ENCODE assay signal across 1 cellular context in the genomic region with DNA sequence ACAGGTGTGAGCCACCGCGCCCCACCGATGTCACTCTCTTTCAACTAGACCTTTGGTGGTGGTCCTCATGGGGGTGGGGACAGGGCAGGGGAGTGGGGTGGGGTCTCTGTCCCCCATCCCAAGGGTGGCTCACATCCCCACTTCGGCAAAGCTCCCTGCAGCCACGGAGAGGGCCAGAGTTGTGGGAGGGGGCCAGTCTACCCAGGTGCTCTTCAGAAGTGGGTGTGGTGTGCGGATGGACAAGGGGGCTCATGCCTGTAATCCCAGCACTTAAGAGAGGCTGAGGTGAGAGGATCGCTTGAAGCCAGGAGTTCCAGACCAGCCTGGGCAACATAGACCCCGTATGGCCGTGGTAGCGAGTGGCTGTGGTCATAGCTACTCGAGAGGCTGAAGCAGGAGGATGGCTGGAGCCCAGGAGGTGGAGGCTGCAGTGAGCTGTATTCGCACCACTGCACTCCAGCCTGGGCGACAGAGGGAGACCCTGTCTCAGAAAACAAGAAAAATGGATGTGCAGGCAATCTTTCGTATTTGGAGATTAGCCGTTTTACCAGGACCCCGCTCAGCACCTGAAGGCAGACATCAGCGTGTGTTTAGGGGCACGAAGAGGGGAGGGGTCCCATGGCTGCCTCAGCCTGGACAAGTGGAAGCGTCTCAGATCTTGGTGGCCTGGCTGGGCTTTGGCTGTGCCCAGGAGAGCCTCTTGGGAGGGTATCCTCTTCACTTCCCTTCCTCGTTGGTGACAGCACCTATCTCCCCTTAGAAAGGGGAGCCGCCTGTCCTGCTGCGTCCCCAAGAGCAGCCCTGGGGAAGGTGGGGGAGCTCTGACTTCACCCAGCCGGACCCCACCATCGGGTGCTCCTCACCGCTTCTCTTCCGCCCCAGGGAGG.
A peak's percentile ranks its signal among the peaks of the same experiment; 100 is the strongest.
TF ChIP-seq lines count a peak whose summit lies in the region.

No MANE protein-coding gene starts in this region.

TF ChIP-seq in H1, 55 proteins besides CTCF, POLR2A, EP300 and RAD21:
- TF ChIP-seq NRF1 (IDR thresholded peaks at IDR 0.05; ENCODE audit: low read depth, low read length) (no peak), GABPA (IDR thresholded peaks at IDR 0.05; ENCODE audit: borderline replicate concordance, insufficient read depth, low read length) (peak; percentile 64; the same call in 1 of the 2 replicates), SIX5 (IDR thresholded peaks at IDR 0.05; ENCODE audit: low read depth, low read length) (no peak), KDM1A (IDR thresholded peaks at IDR 0.05; ENCODE audit: borderline replicate concordance, low read length) (no peak)
- TF ChIP-seq, protein P1, sequence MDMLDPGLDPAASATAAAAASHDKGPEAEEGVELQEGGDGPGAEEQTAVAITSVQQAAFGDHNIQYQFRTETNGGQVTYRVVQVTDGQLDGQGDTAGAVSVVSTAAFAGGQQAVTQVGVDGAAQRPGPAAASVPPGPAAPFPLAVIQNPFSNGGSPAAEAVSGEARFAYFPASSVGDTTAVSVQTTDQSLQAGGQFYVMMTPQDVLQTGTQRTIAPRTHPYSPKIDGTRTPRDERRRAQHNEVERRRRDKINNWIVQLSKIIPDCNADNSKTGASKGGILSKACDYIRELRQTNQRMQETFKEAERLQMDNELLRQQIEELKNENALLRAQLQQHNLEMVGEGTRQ (IDR thresholded peaks at IDR 0.05; ENCODE audit: low read length): no peak
